ENCODE assay signal across 10 cellular contexts in genomic region chrX:41491267-41492004, GRCh38. TPM values are rescaled to one million over a fixed set of nuclear protein-coding genes. Genes with fewer than 3 reads are reported as not detected.
A peak's percentile ranks its signal among the peaks of the same experiment; 100 is the strongest.
DNase-seq lines count a peak whose midpoint lies in the region; ATAC-seq, FAIRE-seq and TF ChIP-seq lines count a peak whose summit lies in the region.
"Had no signal": no experiment of that assay in that cellular context is flagged by ENCODE, and none has a peak within 500 bp of the region (broad histone marks: within the 10 kb centered on the region; RNA-seq: fewer than 3 reads in every experiment).

No MANE protein-coding gene starts in this region.

- POLR2A ChIA-PET in naive thymus-derived CD8-positive, alpha-beta T cell (lab: Charles Lee), result no interaction called here
- POLR2A ChIA-PET in HEK293T (lab: Yijun Ruan, JAX), result no interaction called here

- CTCF ChIA-PET in HEK293T (lab: Yijun Ruan, JAX), result interaction anchor here (1.1 kb wide), 1 partner anchor 10 kb away, joined by 5 read pairs; no protein-coding TSS in a partner anchor

- peak; percentile 71 for DNase-seq in AG08395 (ENCODE audit: low spot score)
- peak; percentile 42 for DNase-seq in HTR-8/SVneo (ENCODE audit: insufficient read length, low spot score)
- DNase-seq in keratinocyte (ENCODE audit: low read depth, low spot score), result peak; percentile 40
- DNase-seq in activated T-cell treated with anti-CD3 and anti-CD28 coated beads, Interleukin-2, amount 50 U/mL, for 72 hours, result no peak
- no peak for DNase-seq in D341Med (ENCODE audit: low spot score)
- DNase-seq in naive thymus-derived CD8-positive, alpha-beta T cell, result no peak
- no peak for DNase-seq in HEK293T (ENCODE audit: extremely low spot score)

- TF ChIP-seq CTCF in keratinocyte (optimal IDR thresholded peaks at IDR 0.05 in 1 of 3, IDR thresholded peaks at IDR 0.05 in 1 of 3, conservative IDR thresholded peaks at IDR 0.05 in 1 of 3; ENCODE audit: extremely low read depth in 1 of 3, insufficient read depth in 2 of 3, low read length in 3 of 3), result no peak

- H3K4me2 ChIP-seq in keratinocyte (ENCODE audit: control insufficient read depth, extremely low read depth, insufficient read depth, low read depth, low read length), result peak overlapping the region; percentile 61

- H3K27ac ChIP-seq in angular gyrus (ENCODE audit: low read depth, low read length) (peak overlapping the region; percentile 40), keratinocyte (ENCODE audit: control insufficient read depth, insufficient read depth, low read length) (peak overlapping the region; percentile 62)

- peak overlapping the region; percentile 55 for H2AFZ ChIP-seq in keratinocyte (ENCODE audit: control insufficient read depth, low read length)

- no peaks in the 10 kb centered on the region for H3K4me1 ChIP-seq in keratinocyte (ENCODE audit: control insufficient read depth, extremely low read depth, insufficient read depth, low read length)

- H3K4me3 ChIP-seq in keratinocyte (ENCODE audit: control insufficient read depth in 2 of 3, extremely low read depth in 1 of 3, insufficient read depth in 2 of 3, low read depth in 1 of 3, low read length in 3 of 3), result peak overlapping the region in 1 of 3 experiments; percentile 15

- ATAC-seq in activated T-cell treated with anti-CD3 and anti-CD28 coated beads, Interleukin-2, amount 50 U/mL, for 72 hours (replicated peaks in 1 of 2), result no peak
- ATAC-seq in naive thymus-derived CD8-positive, alpha-beta T cell, result no peak

- H3K9me3 ChIP-seq in keratinocyte (ENCODE audit: control insufficient read depth, low read depth, low read length), result no peaks in the 10 kb centered on the region

- no peaks in the 10 kb centered on the region for H3K36me3 Mint-ChIP-seq in activated T-cell treated with anti-CD3 and anti-CD28 coated beads, Interleukin-2, amount 50 U/mL, for 72 hours (ENCODE audit: insufficient read depth in 2 of 2)
- H3K36me3 Mint-ChIP-seq in naive thymus-derived CD8-positive, alpha-beta T cell, result peaks cover 0 to 4% (median 0%) of the 10 kb centered on the region in 3 donors

- dilution Hi-C loops in keratinocyte (cut with MboI; ENCODE audit: extremely low pct_ligation_motif_present, low sequenced_read_pairs), result no loop called here

- no peaks in the 10 kb centered on the region for H3K27me3 ChIP-seq in keratinocyte (ENCODE audit: control insufficient read depth, extremely low read depth, insufficient read depth, low read length)

- H3K9me1 ChIP-seq in keratinocyte (ENCODE audit: control insufficient read depth, extremely low read depth, insufficient read depth, low read length), result no peaks in the 10 kb centered on the region

- no peak overlapping the region for H3K4me3 Mint-ChIP-seq in activated T-cell treated with anti-CD3 and anti-CD28 coated beads, Interleukin-2, amount 50 U/mL, for 72 hours
- no peak overlapping the region for H3K4me3 Mint-ChIP-seq in naive thymus-derived CD8-positive, alpha-beta T cell

- H3K79me2 ChIP-seq in keratinocyte (ENCODE audit: control insufficient read depth, insufficient read depth, low read length), result no peaks in the 10 kb centered on the region

- FAIRE-seq in HTR-8/SVneo (lab: Jason Lieb, UNC), result peak; percentile 81
- peak; percentile 81 for FAIRE-seq in keratinocyte (lab: Jason Lieb, UNC)

- H3K27me3 Mint-ChIP-seq in activated T-cell treated with anti-CD3 and anti-CD28 coated beads, Interleukin-2, amount 50 U/mL, for 72 hours (ENCODE audit: low read depth), result peaks cover 40% of the 10 kb centered on the region
- H3K27me3 Mint-ChIP-seq in naive thymus-derived CD8-positive, alpha-beta T cell, result peaks cover 0 to 1% (median 0%) of the 10 kb centered on the region in 5 donors

- no peak overlapping the region for H3K9ac ChIP-seq in keratinocyte (ENCODE audit: control insufficient read depth, extremely low read depth, insufficient read depth, low read length)

- H3K27ac Mint-ChIP-seq in activated T-cell treated with anti-CD3 and anti-CD28 coated beads, Interleukin-2, amount 50 U/mL, for 72 hours, result no peak overlapping the region
- H3K27ac Mint-ChIP-seq in naive thymus-derived CD8-positive, alpha-beta T cell, result no peak overlapping the region

- no peaks in the 10 kb centered on the region for H3K4me1 Mint-ChIP-seq in activated T-cell treated with anti-CD3 and anti-CD28 coated beads, Interleukin-2, amount 50 U/mL, for 72 hours (ENCODE audit: low read depth)
- H3K4me1 Mint-ChIP-seq in naive thymus-derived CD8-positive, alpha-beta T cell, result no peaks in the 10 kb centered on the region

- peaks cover 0 to 4% of the 10 kb centered on the region in 2 donors for H3K9me3 Mint-ChIP-seq in activated T-cell treated with anti-CD3 and anti-CD28 coated beads, Interleukin-2, amount 50 U/mL, for 72 hours
- H3K9me3 Mint-ChIP-seq in naive thymus-derived CD8-positive, alpha-beta T cell, result peaks cover 0 to 11% (median 0%) of the 10 kb centered on the region in 9 donors

- H4K20me1 ChIP-seq in keratinocyte (ENCODE audit: control insufficient read depth, extremely low read depth, insufficient read depth, low read length), result no peaks in the 10 kb centered on the region

- no peaks in the 10 kb centered on the region for H3K36me3 ChIP-seq in keratinocyte (ENCODE audit: control insufficient read depth in 2 of 2, extremely low read depth in 1 of 2, insufficient read depth in 2 of 2, low read length in 2 of 2)

TF ChIP-seq in HEK293T, 16 proteins besides CTCF, POLR2A, EP300 and RAD21:
- TF ChIP-seq HDGF (IDR thresholded peaks at IDR 0.05; ENCODE audit: borderline replicate concordance), result no peak
- no peak for TF ChIP-seq FOXA1 (IDR thresholded peaks at IDR 0.05)
- no peak for TF ChIP-seq NFRKB (IDR thresholded peaks at IDR 0.05)
- no peak for TF ChIP-seq FOXK2 (IDR thresholded peaks at IDR 0.05)
- no peak for TF ChIP-seq TARDBP (IDR thresholded peaks at IDR 0.05)
- no peak for TF ChIP-seq SUZ12 (IDR thresholded peaks at IDR 0.05)
- TF ChIP-seq, protein P1, sequence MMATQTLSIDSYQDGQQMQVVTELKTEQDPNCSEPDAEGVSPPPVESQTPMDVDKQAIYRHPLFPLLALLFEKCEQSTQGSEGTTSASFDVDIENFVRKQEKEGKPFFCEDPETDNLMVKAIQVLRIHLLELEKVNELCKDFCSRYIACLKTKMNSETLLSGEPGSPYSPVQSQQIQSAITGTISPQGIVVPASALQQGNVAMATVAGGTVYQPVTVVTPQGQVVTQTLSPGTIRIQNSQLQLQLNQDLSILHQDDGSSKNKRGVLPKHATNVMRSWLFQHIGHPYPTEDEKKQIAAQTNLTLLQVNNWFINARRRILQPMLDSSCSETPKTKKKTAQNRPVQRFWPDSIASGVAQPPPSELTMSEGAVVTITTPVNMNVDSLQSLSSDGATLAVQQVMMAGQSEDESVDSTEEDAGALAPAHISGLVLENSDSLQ (IDR thresholded peaks at IDR 0.05), result no peak
- no peak for TF ChIP-seq BHLHE40 (IDR thresholded peaks at IDR 0.05; ENCODE audit: borderline replicate concordance)
- no peak for TF ChIP-seq ELF4 (IDR thresholded peaks at IDR 0.05)

RNA-seq across cellular contexts. Expression of gene NYX, which starts 44.3 kb away (rescaled TPM):
- not detected in 3 replicates for polyA plus RNA-seq in keratinocyte
- polyA plus RNA-seq in keratinocyte (2011; ENCODE audit: low read depth), result not detected
- polyA plus RNA-seq in keratinocyte (2011; cell fraction: cytosol; rRNA removed), result not detected in 2 replicates
- not detected in 2 replicates for polyA plus RNA-seq in keratinocyte (2011; cell fraction: nucleus; rRNA removed)
- not detected in 2 replicates for polyA plus RNA-seq in keratinocyte (2012; ENCODE audit: low replicate concordance)
- polyA minus RNA-seq in keratinocyte, result not detected in 3 replicates
- not detected for polyA minus RNA-seq in keratinocyte (2011; cell fraction: cytosol; rRNA and poly(A)+ RNA removed)
- polyA minus RNA-seq in keratinocyte (2011; cell fraction: nucleus; rRNA and poly(A)+ RNA removed), result not detected in 2 replicates
- total RNA-seq in activated T-cell treated with anti-CD3 and anti-CD28 coated beads, Interleukin-2, amount 50 U/mL, for 72 hours, result under 1 TPM in 1 of 2 donors, not detected in 1; 0.28 TPM
- not detected for total RNA-seq in naive thymus-derived CD8-positive, alpha-beta T cell
- polyA plus RNA-seq in naive thymus-derived CD8-positive, alpha-beta T cell, result not detected
- total RNA-seq: T-helper 1 cell treated with Interleukin-12 subunit alpha and Interleukin-12 subunit beta and Interleukin-4 antibody, amounts not matched to agents 30 ng/mL and 1 ng/mL, for 36 hours; urinary bladder had no signal
- polyA plus RNA-seq: urinary bladder had no signal

Comparison
In these comparisons a context has a peak if more than half of its experiments do, and no peak if none do; other contexts are left out.
1. DNase-seq: peak in AG08395 (single experiment), HTR-8/SVneo (single experiment) and keratinocyte (single experiment); none in activated T-cell treated with anti-CD3 and anti-CD28 coated beads, Interleukin-2, amount 50 U/mL, for 72 hours (0 of 2), D341Med (single experiment), naive thymus-derived CD8-positive, alpha-beta T cell (0 of 10) and HEK293T (single experiment).